ENCODE assay signal across 17 cellular contexts in the genomic region with DNA sequence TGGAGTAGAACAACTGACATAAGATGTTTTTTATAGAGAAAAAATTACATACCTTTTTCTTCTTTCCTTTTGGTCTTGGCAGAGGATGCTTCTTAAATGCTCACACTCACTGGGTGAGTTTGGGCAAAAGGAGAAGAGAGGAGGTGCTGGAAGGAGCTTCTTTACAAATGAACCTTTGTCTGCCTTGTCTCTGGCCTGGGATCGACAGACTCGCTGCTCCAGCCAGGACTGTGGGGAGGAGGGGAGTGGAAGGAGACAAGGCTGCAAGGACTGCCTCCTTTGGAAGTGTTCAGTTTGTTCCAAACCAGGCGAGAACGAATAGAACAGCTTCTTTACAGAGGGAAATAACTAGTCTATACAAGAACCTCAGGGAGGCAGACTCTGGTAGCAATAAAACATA. TPM values are rescaled to one million over a fixed set of nuclear protein-coding genes. Genes with fewer than 3 reads are reported as not detected.
A peak's percentile ranks its signal among the peaks of the same experiment; 100 is the strongest.
DNase-seq lines count a peak whose midpoint lies in the region; ATAC-seq, FAIRE-seq and TF ChIP-seq lines count a peak whose summit lies in the region.
"Had no signal": no experiment of that assay in that cellular context is flagged by ENCODE, and none has a peak within 500 bp of the region (broad histone marks: within the 10 kb centered on the region; RNA-seq: fewer than 3 reads in every experiment).

Gene SCRG1, minus strand, starts transcription at position 101 of the 400 bp plus-strand sequence. CDS start 7,702 bp downstream, outside the sequence.

- no peaks in the 10 kb centered on the region for H3K27me3 Mint-ChIP-seq in neural crest cell (ENCODE audit: low read depth)

- H3K9me3 ChIP-seq in heart left ventricle (peaks cover 0 to 1% (median 0%) of the 10 kb centered on the region in 12 donors), transverse colon (no peaks in the 10 kb centered on the region), kidney (ENCODE audit: control insufficient read depth in 1 of 2, low read length in 2 of 2) (no peaks in the 10 kb centered on the region)

- 54 to 59% (median 58%) methylated on average over 4 of the region's 4 CpGs for WGBS in heart left ventricle, 4 donors
- 68 to 69% methylated on average over 4 of the region's 4 CpGs for WGBS in transverse colon (ENCODE audit: low coverage in 1 of 2), 2 donors

- ATAC-seq in heart left ventricle (peak; percentile 42 to 83 (median 68)), GM18907 (IDR thresholded peaks at IDR 0.05; ENCODE audit: unreplicated experiment) (no peak)
- ATAC-seq: activated CD4-positive, alpha-beta T cell treated with anti-CD3 and anti-CD28 coated beads for 36 hours; activated T-cell treated with anti-CD3 and anti-CD28 coated beads, Interleukin-2, amount 50 U/mL, for 4 hours had no signal

- no peak for TF ChIP-seq EP300 in transverse colon (IDR thresholded peaks at IDR 0.05; ENCODE audit: low read depth)

- TF ChIP-seq CTCF in heart left ventricle (IDR thresholded peaks at IDR 0.05): no peak
- no peak for TF ChIP-seq CTCF in neural crest cell (conservative IDR thresholded peaks at IDR 0.05)
- TF ChIP-seq CTCF in transverse colon (IDR thresholded peaks at IDR 0.05): no peak
- TF ChIP-seq CTCF in kidney (IDR thresholded peaks at IDR 0.05; ENCODE audit: borderline replicate concordance, extremely low read depth, insufficient read depth): no peak

- H3K4me1 ChIP-seq in heart left ventricle: no peaks in the 10 kb centered on the region
- peaks cover 0 to 5% (median 0%) of the 10 kb centered on the region in 4 donors for H3K4me1 ChIP-seq in transverse colon
- H3K4me1 ChIP-seq in kidney (ENCODE audit: control insufficient read depth in 1 of 2, insufficient read depth in 1 of 2, low read depth in 1 of 2, low read length in 2 of 2): no peaks in the 10 kb centered on the region

- H3K4me3 Mint-ChIP-seq in neural crest cell: no peak within 1 kb of the TSS
- H3K4me3 Mint-ChIP-seq: activated CD4-positive, alpha-beta T cell treated with anti-CD3 and anti-CD28 coated beads for 36 hours; activated T-cell treated with anti-CD3 and anti-CD28 coated beads, Interleukin-2, amount 50 U/mL, for 4 hours had no signal

- DNase-seq in NCI-H2227 (lab: John Stamatoyannopoulos, UW; ENCODE audit: unreplicated experiment) (peak; percentile 1), NCI-H2227 treated with DMSO at 0.1 percent for 48 hours (lab: John Stamatoyannopoulos, UW) (no peak), heart left ventricle (peak in 1 of 5 donors; percentile 35), neural crest cell (ENCODE audit: low read depth, low spot score) (peak; percentile 39), transverse colon (no peak), glomerular visceral epithelial cell (ENCODE audit: extremely low spot score) (no peak), kidney (no peak)
- DNase-seq: activated CD4-positive, alpha-beta T cell treated with anti-CD3 and anti-CD28 coated beads for 36 hours; activated T-cell treated with anti-CD3 and anti-CD28 coated beads, Interleukin-2, amount 50 U/mL, for 4 hours; amniotic stem cell; NCI-H2171 treated with DMSO at 0.1 percent for 48 hours; OCI-M1; T-helper 1 cell had no signal

- peak within 1 kb of the TSS; percentile 78 for H3K27ac Mint-ChIP-seq in neural crest cell (ENCODE audit: unreplicated experiment)
- H3K27ac Mint-ChIP-seq: activated CD4-positive, alpha-beta T cell treated with anti-CD3 and anti-CD28 coated beads for 36 hours had no signal

- H3K27ac ChIP-seq in heart left ventricle (peak within 1 kb of the TSS in 1 of 12 donors; percentile 59), transverse colon (peak within 1 kb of the TSS in 3 of 4 donors; percentile 20 to 42 (median 25)), kidney (ENCODE audit: low read depth in 2 of 2, low read length in 2 of 2) (no peak within 1 kb of the TSS)
- H3K27ac ChIP-seq: 22Rv1, skin epidermis had no signal

- H3K36me3 ChIP-seq in heart left ventricle: peaks cover 0 to 28% (median 3%) of the 10 kb centered on the region in 9 donors
- no peaks in the 10 kb centered on the region for H3K36me3 ChIP-seq in transverse colon
- no peaks in the 10 kb centered on the region for H3K36me3 ChIP-seq in kidney (ENCODE audit: control insufficient read depth in 1 of 2, insufficient read depth in 2 of 2, low read length in 2 of 2)

- H3K36me3 Mint-ChIP-seq in neural crest cell (ENCODE audit: low read depth): peaks cover 10% of the 10 kb centered on the region

- no peaks in the 10 kb centered on the region for H3K9me3 Mint-ChIP-seq in neural crest cell
- H3K9me3 Mint-ChIP-seq: activated T-cell treated with anti-CD3 and anti-CD28 coated beads, Interleukin-2, amount 50 U/mL, for 4 hours had no signal

- in situ Hi-C loops in transverse colon (cut with MboI; ENCODE audit: low pct_ligation_motif_present in 1 of 4, low pct_unique_long_range_greater_than_20kb in 1 of 4, low sequenced_read_pairs in 3 of 4): no loop called here

- FAIRE-seq in kidney (lab: Jason Lieb, UNC): no peak

- H3K27me3 ChIP-seq in heart left ventricle: no peaks in the 10 kb centered on the region
- no peaks in the 10 kb centered on the region for H3K27me3 ChIP-seq in transverse colon

- intact Hi-C loops in heart left ventricle (cut with DNase I) (no loop called here), transverse colon (cut with DNase I; ENCODE audit: low total_unique reads) (no loop called here), kidney (cut with DNase I) (no loop called here)

- H3K4me3 ChIP-seq in heart left ventricle (peak within 1 kb of the TSS in 3 of 12 donors; percentile 3 to 19 (median 3)), transverse colon (peak within 1 kb of the TSS in 1 of 4 donors; percentile 10), kidney (ENCODE audit: low read length in 2 of 2) (no peak within 1 kb of the TSS)
- H3K4me3 ChIP-seq: skin epidermis had no signal

- peaks cover 18% of the 10 kb centered on the region for H3K4me1 Mint-ChIP-seq in neural crest cell
- H3K4me1 Mint-ChIP-seq: activated CD4-positive, alpha-beta T cell treated with anti-CD3 and anti-CD28 coated beads for 36 hours had no signal

- no peak for TF ChIP-seq POLR2A in heart left ventricle (IDR thresholded peaks at IDR 0.05)
- TF ChIP-seq POLR2A in transverse colon (IDR thresholded peaks at IDR 0.05): no peak

- H3K9ac ChIP-seq in kidney (ENCODE audit: low read length in 2 of 2): no peak within 1 kb of the TSS

RNA-seq across cellular contexts. Expression of gene SCRG1, which starts in this region (rescaled TPM):
- under 1 TPM in 8 of 9 donors, not detected in 1; 0.12 to 0.46 (median 0.25) TPM for total RNA-seq in heart left ventricle
- under 1 TPM; 0.08 to 0.11 TPM for polyA plus RNA-seq in heart left ventricle
- total RNA-seq in neural crest cell: 4.8 and 5.1 TPM in 2 replicates
- 1 to 10 TPM in 2 of 4 donors, under 1 TPM in 2; 0.32 to 1.4 (median 1.0) TPM for total RNA-seq in transverse colon
- 1.6 TPM for total RNA-seq in kidney
- polyA plus RNA-seq in kidney (ENCODE audit: insufficient read depth, low read depth, low replicate concordance): 0.11 TPM
- total RNA-seq: activated CD4-positive, alpha-beta T cell treated with anti-CD3 and anti-CD28 coated beads for 36 hours; activated T-cell treated with anti-CD3 and anti-CD28 coated beads, Interleukin-2, amount 50 U/mL, for 4 hours; HT1080 had no signal

Comparison
In these comparisons a context has a peak if more than half of its experiments do, and no peak if none do; other contexts are left out.
1. DNase-seq: peak in NCI-H2227 (single experiment) and neural crest cell (single experiment); none in NCI-H2227 treated with DMSO at 0.1 percent for 48 hours (single experiment), transverse colon (single experiment), glomerular visceral epithelial cell (single experiment) and kidney (single experiment).
2. Peak in ATAC-seq in heart left ventricle; RNA of the gene not detected or under 1 TPM.
3. H3K27ac ChIP-seq: peak in transverse colon (3 of 4); none in kidney (0 of 2).